Comparison of ENCODE assay signal across 29 cellular contexts in genomic region chr2:233319256-233319655, GRCh38. TPM values are rescaled to one million over a fixed set of nuclear protein-coding genes. Genes with fewer than 3 reads are reported as not detected.
DNase-seq lines count a peak whose midpoint lies in the region; FAIRE-seq and TF ChIP-seq lines count a peak whose summit lies in the region.
"Had no signal": no experiment of that assay in that cellular context is flagged by ENCODE, and none has a peak within 500 bp of the region (broad histone marks: within the 10 kb centered on the region; RNA-seq: fewer than 3 reads in every experiment).

No MANE protein-coding gene starts in this region.

- no peak for DNase-seq in GM19239 (ENCODE audit: insufficient read length, low spot score)
- DNase-seq in kidney, result peak; percentile 17
- DNase-seq in putamen (ENCODE audit: low spot score), result peak; percentile 53
- DNase-seq in GM12892 (ENCODE audit: insufficient read length), result no peak
- no peak for DNase-seq in G401 (ENCODE audit: low spot score)
- DNase-seq in activated T-cell treated with anti-CD3 and anti-CD28 coated beads, Interleukin-2, amount 50 U/mL, for 24 hours, result no peak
- DNase-seq: 8988T; ACHN; C1 segment of cervical spinal cord; CD4-positive, alpha-beta memory T cell; CD4-positive, CD25-positive, alpha-beta regulatory T cell; CD8-positive, alpha-beta memory T cell; COR-L47; DMS 273 treated with DMSO at 0.1 percent for 48 hours; DMS153; DMS53; DMS79; DND-41; EL; GF-D8 had no signal

- FAIRE-seq in GM19239 (lab: Jason Lieb, UNC) (peak; percentile 28), kidney (lab: Jason Lieb, UNC) (no peak), GM12892 (lab: Jason Lieb, UNC) (no peak)
- FAIRE-seq: A204.1, G401.6, GM12891, GM18507 had no signal

- H3K4me3 Mint-ChIP-seq in activated T-cell treated with anti-CD3 and anti-CD28 coated beads, Interleukin-2, amount 50 U/mL, for 24 hours, result no peak overlapping the region
- H3K4me3 Mint-ChIP-seq: B cell; CD14-positive monocyte; CD4-positive, alpha-beta memory T cell; CD4-positive, CD25-positive, alpha-beta regulatory T cell; CD8-positive, alpha-beta memory T cell had no signal

- H3K9ac ChIP-seq in kidney (ENCODE audit: low read length in 2 of 2), result no peak overlapping the region
- H3K9ac ChIP-seq: BLaER1 had no signal

- no peak for TF ChIP-seq CTCF in kidney (IDR thresholded peaks at IDR 0.05; ENCODE audit: borderline replicate concordance, extremely low read depth, insufficient read depth)

- TF ChIP-seq POLR2A in GM12892 (IDR thresholded peaks at IDR 0.05; ENCODE audit: low read depth, low read length), result no peak

- no peak overlapping the region for H3K27ac Mint-ChIP-seq in activated T-cell treated with anti-CD3 and anti-CD28 coated beads, Interleukin-2, amount 50 U/mL, for 24 hours
- H3K27ac Mint-ChIP-seq: B cell; CD8-positive, alpha-beta memory T cell had no signal

- no peaks in the 10 kb centered on the region for H3K9me3 Mint-ChIP-seq in activated T-cell treated with anti-CD3 and anti-CD28 coated beads, Interleukin-2, amount 50 U/mL, for 24 hours
- H3K9me3 Mint-ChIP-seq: CD14-positive monocyte; CD4-positive, alpha-beta memory T cell; CD8-positive, alpha-beta memory T cell had no signal

- intact Hi-C loops in kidney (cut with DNase I), result no loop called here

- no peaks in the 10 kb centered on the region for H3K4me1 ChIP-seq in kidney (ENCODE audit: control insufficient read depth in 1 of 2, insufficient read depth in 1 of 2, low read depth in 1 of 2, low read length in 2 of 2)

- peaks cover 5% of the 10 kb centered on the region for H3K4me1 Mint-ChIP-seq in activated T-cell treated with anti-CD3 and anti-CD28 coated beads, Interleukin-2, amount 50 U/mL, for 24 hours (ENCODE audit: low read depth)

- no peaks in the 10 kb centered on the region for H3K9me3 ChIP-seq in kidney (ENCODE audit: control insufficient read depth in 1 of 2, low read length in 2 of 2)
- H3K9me3 ChIP-seq: BLaER1 had no signal

- H3K36me3 Mint-ChIP-seq in activated T-cell treated with anti-CD3 and anti-CD28 coated beads, Interleukin-2, amount 50 U/mL, for 24 hours (ENCODE audit: low read depth), result no peaks in the 10 kb centered on the region
- H3K36me3 Mint-ChIP-seq: CD14-positive monocyte; CD4-positive, alpha-beta memory T cell; CD4-positive, CD25-positive, alpha-beta regulatory T cell; CD8-positive, alpha-beta memory T cell had no signal

- no peak overlapping the region for H3K27ac ChIP-seq in kidney (ENCODE audit: low read depth in 2 of 2, low read length in 2 of 2)
- H3K27ac ChIP-seq: BLaER1 had no signal

- H3K36me3 ChIP-seq in kidney (ENCODE audit: control insufficient read depth in 1 of 2, insufficient read depth in 2 of 2, low read length in 2 of 2), result no peaks in the 10 kb centered on the region
- H3K36me3 ChIP-seq: BLaER1 had no signal

- no peak overlapping the region for H3K4me3 ChIP-seq in kidney (ENCODE audit: low read length in 2 of 2)
- H3K4me3 ChIP-seq: BLaER1 had no signal

- no peaks in the 10 kb centered on the region for H3K27me3 Mint-ChIP-seq in activated T-cell treated with anti-CD3 and anti-CD28 coated beads, Interleukin-2, amount 50 U/mL, for 24 hours
- H3K27me3 Mint-ChIP-seq: B cell; CD4-positive, alpha-beta memory T cell had no signal

- in situ Hi-C loops in G401 (cut with HindIII; ENCODE audit: low sequenced_read_pairs), result no loop called here

RNA-seq across cellular contexts. Expression of gene SAG, which starts 11.6 kb away (rescaled TPM):
- not detected for total RNA-seq in kidney
- polyA plus RNA-seq in kidney (ENCODE audit: insufficient read depth, low read depth, low replicate concordance), result not detected
- polyA plus RNA-seq in GM12892 (2012; ENCODE audit: missing spikeins), result not detected
- total RNA-seq in G401 (2014; rRNA removed; shearing (Covaris generic)), result 0.80 TPM in 1 of 2 replicates, not detected in the other
- total RNA-seq: CD8-positive, alpha-beta memory T cell; Daoy had no signal
- polyA plus RNA-seq: AG04450; CD4-positive, alpha-beta memory T cell; CD4-positive, CD25-positive, alpha-beta regulatory T cell; CD8-positive, alpha-beta memory T cell had no signal

RNA-seq across cellular contexts. Expression of gene DGKD, which starts 35.0 kb away (rescaled TPM):
- 32.3 TPM for total RNA-seq in kidney
- polyA plus RNA-seq in kidney (ENCODE audit: insufficient read depth, low read depth, low replicate concordance), result 2.6 TPM
- 63.1 TPM for polyA plus RNA-seq in GM12892 (2012; ENCODE audit: missing spikeins)
- total RNA-seq in G401 (2014; rRNA removed; shearing (Covaris generic)), result 15.6 and 20.4 TPM in 2 replicates

Comparison
In these comparisons a context has a peak if more than half of its experiments do, and no peak if none do; other contexts are left out.
1. DNase-seq: peak in kidney (single experiment) and putamen (single experiment); none in GM19239 (single experiment), GM12892 (single experiment), G401 (single experiment) and activated T-cell treated with anti-CD3 and anti-CD28 coated beads, Interleukin-2, amount 50 U/mL, for 24 hours (single experiment).